In the genomic region with DNA sequence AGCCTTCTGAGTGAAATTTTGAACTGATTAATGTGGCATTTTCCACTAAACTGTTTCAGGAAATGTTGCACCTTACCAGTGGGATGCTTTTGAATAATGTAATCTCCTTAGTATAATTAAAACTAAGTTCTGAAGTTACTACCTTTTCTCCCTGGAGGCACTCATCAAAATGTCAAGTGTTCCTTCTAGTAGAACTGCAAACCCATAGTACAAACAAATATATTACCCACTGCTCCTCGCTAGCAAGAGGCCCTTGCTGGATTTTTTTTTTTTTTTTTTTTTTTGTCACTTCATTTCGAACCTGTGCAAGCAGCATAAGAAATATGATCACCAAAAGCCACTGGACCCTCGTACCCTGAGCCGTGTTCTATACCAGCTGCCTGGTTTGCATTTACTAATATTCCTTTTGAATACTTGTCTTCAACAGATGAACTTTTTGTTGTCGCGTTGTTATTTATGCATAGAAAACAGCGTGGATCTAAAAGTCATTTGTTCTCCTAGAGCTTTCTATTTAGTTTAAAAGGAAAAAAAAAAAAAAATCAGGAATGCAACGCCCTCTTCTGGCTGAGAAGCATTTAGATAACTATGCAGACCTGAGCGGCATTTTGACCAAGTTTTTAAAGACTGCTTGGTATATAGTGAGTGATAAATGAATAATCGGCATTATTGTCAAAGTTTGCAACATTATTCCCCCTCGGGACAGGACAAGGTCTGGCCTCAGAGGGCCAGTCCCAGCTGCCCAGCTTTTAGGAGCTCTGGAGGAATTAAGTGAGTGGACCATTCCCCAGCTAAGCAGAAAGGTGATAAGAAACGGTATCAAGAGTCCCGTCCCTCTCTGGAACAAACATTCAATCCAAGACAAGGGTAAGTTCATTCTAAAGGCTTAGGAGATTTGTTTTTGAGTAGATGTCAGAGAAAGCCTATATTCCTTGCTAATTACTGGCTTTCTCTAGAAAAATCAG, we compare ENCODE assay signal across 8 cellular contexts.
DNase-seq lines count a peak whose midpoint lies in the region; ATAC-seq and TF ChIP-seq lines count a peak whose summit lies in the region.

No MANE protein-coding gene starts in this region.

- H3K4me3 ChIP-seq in epithelial cell of proximal tubule (ENCODE audit: low read depth, low read length) = peak overlapping the region; percentile 32

- peak; percentile 63 for TF ChIP-seq CTCF in epithelial cell of proximal tubule (conservative IDR thresholded peaks at IDR 0.05; ENCODE audit: low read depth, low read length)

- no peak for ATAC-seq in GM19324 (IDR thresholded peaks at IDR 0.05; ENCODE audit: low FRiP score, unreplicated experiment)

- DNase-seq in NCI-H146 (lab: John Stamatoyannopoulos, UW) = peak; percentile 7
- DNase-seq in NCI-H146 treated with DMSO at 0.1 percent for 48 hours (lab: John Stamatoyannopoulos, UW; ENCODE audit: unreplicated experiment) = no peak
- peak; percentile 17 for DNase-seq in NCI-H748 treated with DMSO at 0.1 percent for 48 hours (lab: John Stamatoyannopoulos, UW)
- no peak for DNase-seq in epithelial cell of proximal tubule (ENCODE audit: low read depth)
- peak; percentile 54 for DNase-seq in renal cortical epithelial cell (ENCODE audit: low read depth)
- DNase-seq in GDM1 (lab: John Stamatoyannopoulos, UW) = no peak
- no peak for DNase-seq in UCSD-AML1 (lab: John Stamatoyannopoulos, UW; ENCODE audit: unreplicated experiment)

Comparison
In these comparisons a context has a peak if more than half of its experiments do, and no peak if none do; other contexts are left out.
1. DNase-seq: peak in NCI-H146 (single experiment), NCI-H748 treated with DMSO at 0.1 percent for 48 hours (single experiment) and renal cortical epithelial cell (single experiment); none in NCI-H146 treated with DMSO at 0.1 percent for 48 hours (single experiment), epithelial cell of proximal tubule (single experiment), GDM1 (single experiment) and UCSD-AML1 (single experiment).